Comparison of ENCODE assay signal across 1 cellular context in genomic region chr11:73950869-73951710, GRCh38.
TF ChIP-seq lines count a peak whose summit lies in the region.

A gene with protein sequence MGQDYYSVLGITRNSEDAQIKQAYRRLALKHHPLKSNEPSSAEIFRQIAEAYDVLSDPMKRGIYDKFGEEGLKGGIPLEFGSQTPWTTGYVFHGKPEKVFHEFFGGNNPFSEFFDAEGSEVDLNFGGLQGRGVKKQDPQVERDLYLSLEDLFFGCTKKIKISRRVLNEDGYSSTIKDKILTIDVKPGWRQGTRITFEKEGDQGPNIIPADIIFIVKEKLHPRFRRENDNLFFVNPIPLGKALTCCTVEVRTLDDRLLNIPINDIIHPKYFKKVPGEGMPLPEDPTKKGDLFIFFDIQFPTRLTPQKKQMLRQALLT (plus strand): TSS chr11:73951026. CDS start chr11:73951070, 44 bp downstream.

TF ChIP-seq in HCT116, 20 proteins besides CTCF, POLR2A, EP300 and RAD21 (continued from another document):
- TF ChIP-seq, protein P1, sequence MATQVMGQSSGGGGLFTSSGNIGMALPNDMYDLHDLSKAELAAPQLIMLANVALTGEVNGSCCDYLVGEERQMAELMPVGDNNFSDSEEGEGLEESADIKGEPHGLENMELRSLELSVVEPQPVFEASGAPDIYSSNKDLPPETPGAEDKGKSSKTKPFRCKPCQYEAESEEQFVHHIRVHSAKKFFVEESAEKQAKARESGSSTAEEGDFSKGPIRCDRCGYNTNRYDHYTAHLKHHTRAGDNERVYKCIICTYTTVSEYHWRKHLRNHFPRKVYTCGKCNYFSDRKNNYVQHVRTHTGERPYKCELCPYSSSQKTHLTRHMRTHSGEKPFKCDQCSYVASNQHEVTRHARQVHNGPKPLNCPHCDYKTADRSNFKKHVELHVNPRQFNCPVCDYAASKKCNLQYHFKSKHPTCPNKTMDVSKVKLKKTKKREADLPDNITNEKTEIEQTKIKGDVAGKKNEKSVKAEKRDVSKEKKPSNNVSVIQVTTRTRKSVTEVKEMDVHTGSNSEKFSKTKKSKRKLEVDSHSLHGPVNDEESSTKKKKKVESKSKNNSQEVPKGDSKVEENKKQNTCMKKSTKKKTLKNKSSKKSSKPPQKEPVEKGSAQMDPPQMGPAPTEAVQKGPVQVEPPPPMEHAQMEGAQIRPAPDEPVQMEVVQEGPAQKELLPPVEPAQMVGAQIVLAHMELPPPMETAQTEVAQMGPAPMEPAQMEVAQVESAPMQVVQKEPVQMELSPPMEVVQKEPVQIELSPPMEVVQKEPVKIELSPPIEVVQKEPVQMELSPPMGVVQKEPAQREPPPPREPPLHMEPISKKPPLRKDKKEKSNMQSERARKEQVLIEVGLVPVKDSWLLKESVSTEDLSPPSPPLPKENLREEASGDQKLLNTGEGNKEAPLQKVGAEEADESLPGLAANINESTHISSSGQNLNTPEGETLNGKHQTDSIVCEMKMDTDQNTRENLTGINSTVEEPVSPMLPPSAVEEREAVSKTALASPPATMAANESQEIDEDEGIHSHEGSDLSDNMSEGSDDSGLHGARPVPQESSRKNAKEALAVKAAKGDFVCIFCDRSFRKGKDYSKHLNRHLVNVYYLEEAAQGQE (IDR thresholded peaks at IDR 0.05; ENCODE audit: low read depth), result no peak
- TF ChIP-seq JUND (IDR thresholded peaks at IDR 0.05), result no peak
